ENCODE assay signal across 14 cellular contexts in the genomic region with DNA sequence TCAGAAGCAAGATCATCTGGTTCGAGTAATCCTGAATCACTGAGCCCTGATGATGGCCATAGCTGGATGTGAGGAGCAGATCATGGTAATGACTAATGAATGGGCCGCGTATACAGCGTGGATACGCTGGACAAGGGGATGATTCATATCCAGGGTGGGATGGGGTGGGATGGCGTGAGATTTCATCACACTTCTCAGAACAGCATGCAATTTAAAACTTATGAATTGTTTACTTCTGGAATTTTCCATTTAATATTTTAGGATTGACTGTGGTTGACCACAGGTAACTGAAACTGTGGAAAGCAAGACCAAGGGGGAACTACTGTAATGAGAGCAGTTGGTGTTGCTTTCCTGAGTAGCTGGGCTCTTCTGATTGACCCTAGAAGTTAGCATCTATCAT.
DNase-seq lines count a peak whose midpoint lies in the region; ATAC-seq and TF ChIP-seq lines count a peak whose summit lies in the region.
"Had no signal": no experiment of that assay in that cellular context is flagged by ENCODE, and none has a peak within 500 bp of the region (broad histone marks: within the 10 kb centered on the region; RNA-seq: fewer than 3 reads in every experiment).

No MANE protein-coding gene starts in this region.

- H3K36me3 ChIP-seq in GM23338 (ENCODE audit: insufficient read depth): no peaks in the 10 kb centered on the region

- no peaks in the 10 kb centered on the region for H3K36me3 Mint-ChIP-seq in GM23338 (ENCODE audit: low read depth)

- TF ChIP-seq POLR2A in GM18505 (IDR thresholded peaks at IDR 0.05; ENCODE audit: borderline replicate concordance, extremely low read depth, insufficient read depth, insufficient read length): no peak

- H2AFZ ChIP-seq in GM23338: no peak overlapping the region

- H3K4me1 ChIP-seq in GM23338 (ENCODE audit: insufficient read depth): no peaks in the 10 kb centered on the region

- H3K4me2 ChIP-seq in GM23338: no peak overlapping the region

- TF ChIP-seq CTCF in retinal pigment epithelial cell (conservative IDR thresholded peaks at IDR 0.05; ENCODE audit: low read depth, low read length): no peak
- no peak for TF ChIP-seq CTCF in GM23338 (conservative IDR thresholded peaks at IDR 0.05; ENCODE audit: low read depth in 2 of 2)

- no peaks in the 10 kb centered on the region for H3K9me2 ChIP-seq in GM23338 (ENCODE audit: insufficient read depth)

- no peak overlapping the region for H3K4me3 ChIP-seq in retinal pigment epithelial cell (ENCODE audit: low read length)
- no peak overlapping the region for H3K4me3 ChIP-seq in GM23338

- H3K4me3 Mint-ChIP-seq in GM23338: no peak overlapping the region
- H3K4me3 Mint-ChIP-seq: activated naive CD8-positive, alpha-beta T cell; nephron; stimulated activated memory B cell treated with anti-CD40 and anti-IgM and Interleukin-4, amounts not matched to agents 10 μg/mL and 1 μg/mL and 100 μg/mL, for 72 hours had no signal

- DNase-seq in NOMO-1 treated with DMSO at 0.1 percent for 48 hours (lab: John Stamatoyannopoulos, UW; ENCODE audit: unreplicated experiment) (peak; percentile 41), NOMO-1 treated with dmso at 0.1 percent for 144 hours (lab: John Stamatoyannopoulos, UW; ENCODE audit: unreplicated experiment) (no peak), RKO (ENCODE audit: low spot score) (peak; percentile 93), retinal pigment epithelial cell (ENCODE audit: low read depth) (peak; percentile 23), GM23338 (ENCODE audit: low spot score) (no peak), NCI-H345 treated with DMSO at 0.1 percent for 48 hours (lab: John Stamatoyannopoulos, UW; ENCODE audit: unreplicated experiment) (no peak)
- DNase-seq: KG1, NCI-H510A had no signal

- no peak overlapping the region for H3K27ac Mint-ChIP-seq in GM23338
- H3K27ac Mint-ChIP-seq: activated naive CD8-positive, alpha-beta T cell; nephron; stimulated activated memory B cell treated with anti-CD40 and anti-IgM and Interleukin-4, amounts not matched to agents 10 μg/mL and 1 μg/mL and 100 μg/mL, for 72 hours had no signal

- H3K4me1 Mint-ChIP-seq in GM23338: peaks cover 5% of the 10 kb centered on the region; the same call in 1 of the 3 replicates

- peaks cover 2% of the 10 kb centered on the region; the same call in 1 of the 3 replicates for H3K9me3 Mint-ChIP-seq in GM23338

- no peaks in the 10 kb centered on the region for H3K79me2 ChIP-seq in GM23338 (replicated peaks; ENCODE audit: insufficient read depth)

- H3K27ac ChIP-seq in GM23338 (ENCODE audit: low read depth): no peak overlapping the region
- H3K27ac ChIP-seq: 22Rv1 had no signal

- H3K27me3 Mint-ChIP-seq in GM23338 (ENCODE audit: insufficient read depth, low read depth, poor library complexity): no peaks in the 10 kb centered on the region
- H3K27me3 Mint-ChIP-seq: activated naive CD8-positive, alpha-beta T cell; stimulated activated memory B cell treated with anti-CD40 and anti-IgM and Interleukin-4, amounts not matched to agents 10 μg/mL and 1 μg/mL and 100 μg/mL, for 72 hours had no signal

- no peaks in the 10 kb centered on the region for H4K20me1 ChIP-seq in GM23338 (replicated peaks; ENCODE audit: insufficient read depth)

- H3F3A ChIP-seq in GM23338 (replicated peaks; ENCODE audit: low read depth): no peaks in the 10 kb centered on the region

- ATAC-seq in esophagus mucosa (peak; percentile 22), GM23338 (no peak), GM18505 (IDR thresholded peaks at IDR 0.05; ENCODE audit: unreplicated experiment) (no peak)
- ATAC-seq: stimulated activated memory B cell treated with anti-CD40 and anti-IgM and Interleukin-4, amounts not matched to agents 10 μg/mL and 1 μg/mL and 100 μg/mL, for 72 hours had no signal

- H3K27me3 ChIP-seq in GM23338 (ENCODE audit: insufficient read depth): no peaks in the 10 kb centered on the region

TF ChIP-seq in GM23338, 12 proteins besides CTCF, POLR2A, EP300 and RAD21 (continues in another document):
- no peak for TF ChIP-seq NANOG (IDR thresholded peaks at IDR 0.05; ENCODE audit: borderline replicate concordance)
- TF ChIP-seq, protein P1, sequence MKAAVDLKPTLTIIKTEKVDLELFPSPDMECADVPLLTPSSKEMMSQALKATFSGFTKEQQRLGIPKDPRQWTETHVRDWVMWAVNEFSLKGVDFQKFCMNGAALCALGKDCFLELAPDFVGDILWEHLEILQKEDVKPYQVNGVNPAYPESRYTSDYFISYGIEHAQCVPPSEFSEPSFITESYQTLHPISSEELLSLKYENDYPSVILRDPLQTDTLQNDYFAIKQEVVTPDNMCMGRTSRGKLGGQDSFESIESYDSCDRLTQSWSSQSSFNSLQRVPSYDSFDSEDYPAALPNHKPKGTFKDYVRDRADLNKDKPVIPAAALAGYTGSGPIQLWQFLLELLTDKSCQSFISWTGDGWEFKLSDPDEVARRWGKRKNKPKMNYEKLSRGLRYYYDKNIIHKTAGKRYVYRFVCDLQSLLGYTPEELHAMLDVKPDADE (IDR thresholded peaks at IDR 0.05): no peak
- no peak for TF ChIP-seq ZNF114 (CRISPR knock-in tag; IDR thresholded peaks at IDR 0.05)
- no peak for TF ChIP-seq EZH2 (IDR thresholded peaks at IDR 0.05; ENCODE audit: low read depth, unreplicated experiment)
- no peak for TF ChIP-seq EZH2phosphoT487 (IDR thresholded peaks at IDR 0.05; ENCODE audit: unreplicated experiment)
- TF ChIP-seq JUNB (IDR thresholded peaks at IDR 0.05; ENCODE audit: unreplicated experiment): no peak
- TF ChIP-seq, protein P2, sequence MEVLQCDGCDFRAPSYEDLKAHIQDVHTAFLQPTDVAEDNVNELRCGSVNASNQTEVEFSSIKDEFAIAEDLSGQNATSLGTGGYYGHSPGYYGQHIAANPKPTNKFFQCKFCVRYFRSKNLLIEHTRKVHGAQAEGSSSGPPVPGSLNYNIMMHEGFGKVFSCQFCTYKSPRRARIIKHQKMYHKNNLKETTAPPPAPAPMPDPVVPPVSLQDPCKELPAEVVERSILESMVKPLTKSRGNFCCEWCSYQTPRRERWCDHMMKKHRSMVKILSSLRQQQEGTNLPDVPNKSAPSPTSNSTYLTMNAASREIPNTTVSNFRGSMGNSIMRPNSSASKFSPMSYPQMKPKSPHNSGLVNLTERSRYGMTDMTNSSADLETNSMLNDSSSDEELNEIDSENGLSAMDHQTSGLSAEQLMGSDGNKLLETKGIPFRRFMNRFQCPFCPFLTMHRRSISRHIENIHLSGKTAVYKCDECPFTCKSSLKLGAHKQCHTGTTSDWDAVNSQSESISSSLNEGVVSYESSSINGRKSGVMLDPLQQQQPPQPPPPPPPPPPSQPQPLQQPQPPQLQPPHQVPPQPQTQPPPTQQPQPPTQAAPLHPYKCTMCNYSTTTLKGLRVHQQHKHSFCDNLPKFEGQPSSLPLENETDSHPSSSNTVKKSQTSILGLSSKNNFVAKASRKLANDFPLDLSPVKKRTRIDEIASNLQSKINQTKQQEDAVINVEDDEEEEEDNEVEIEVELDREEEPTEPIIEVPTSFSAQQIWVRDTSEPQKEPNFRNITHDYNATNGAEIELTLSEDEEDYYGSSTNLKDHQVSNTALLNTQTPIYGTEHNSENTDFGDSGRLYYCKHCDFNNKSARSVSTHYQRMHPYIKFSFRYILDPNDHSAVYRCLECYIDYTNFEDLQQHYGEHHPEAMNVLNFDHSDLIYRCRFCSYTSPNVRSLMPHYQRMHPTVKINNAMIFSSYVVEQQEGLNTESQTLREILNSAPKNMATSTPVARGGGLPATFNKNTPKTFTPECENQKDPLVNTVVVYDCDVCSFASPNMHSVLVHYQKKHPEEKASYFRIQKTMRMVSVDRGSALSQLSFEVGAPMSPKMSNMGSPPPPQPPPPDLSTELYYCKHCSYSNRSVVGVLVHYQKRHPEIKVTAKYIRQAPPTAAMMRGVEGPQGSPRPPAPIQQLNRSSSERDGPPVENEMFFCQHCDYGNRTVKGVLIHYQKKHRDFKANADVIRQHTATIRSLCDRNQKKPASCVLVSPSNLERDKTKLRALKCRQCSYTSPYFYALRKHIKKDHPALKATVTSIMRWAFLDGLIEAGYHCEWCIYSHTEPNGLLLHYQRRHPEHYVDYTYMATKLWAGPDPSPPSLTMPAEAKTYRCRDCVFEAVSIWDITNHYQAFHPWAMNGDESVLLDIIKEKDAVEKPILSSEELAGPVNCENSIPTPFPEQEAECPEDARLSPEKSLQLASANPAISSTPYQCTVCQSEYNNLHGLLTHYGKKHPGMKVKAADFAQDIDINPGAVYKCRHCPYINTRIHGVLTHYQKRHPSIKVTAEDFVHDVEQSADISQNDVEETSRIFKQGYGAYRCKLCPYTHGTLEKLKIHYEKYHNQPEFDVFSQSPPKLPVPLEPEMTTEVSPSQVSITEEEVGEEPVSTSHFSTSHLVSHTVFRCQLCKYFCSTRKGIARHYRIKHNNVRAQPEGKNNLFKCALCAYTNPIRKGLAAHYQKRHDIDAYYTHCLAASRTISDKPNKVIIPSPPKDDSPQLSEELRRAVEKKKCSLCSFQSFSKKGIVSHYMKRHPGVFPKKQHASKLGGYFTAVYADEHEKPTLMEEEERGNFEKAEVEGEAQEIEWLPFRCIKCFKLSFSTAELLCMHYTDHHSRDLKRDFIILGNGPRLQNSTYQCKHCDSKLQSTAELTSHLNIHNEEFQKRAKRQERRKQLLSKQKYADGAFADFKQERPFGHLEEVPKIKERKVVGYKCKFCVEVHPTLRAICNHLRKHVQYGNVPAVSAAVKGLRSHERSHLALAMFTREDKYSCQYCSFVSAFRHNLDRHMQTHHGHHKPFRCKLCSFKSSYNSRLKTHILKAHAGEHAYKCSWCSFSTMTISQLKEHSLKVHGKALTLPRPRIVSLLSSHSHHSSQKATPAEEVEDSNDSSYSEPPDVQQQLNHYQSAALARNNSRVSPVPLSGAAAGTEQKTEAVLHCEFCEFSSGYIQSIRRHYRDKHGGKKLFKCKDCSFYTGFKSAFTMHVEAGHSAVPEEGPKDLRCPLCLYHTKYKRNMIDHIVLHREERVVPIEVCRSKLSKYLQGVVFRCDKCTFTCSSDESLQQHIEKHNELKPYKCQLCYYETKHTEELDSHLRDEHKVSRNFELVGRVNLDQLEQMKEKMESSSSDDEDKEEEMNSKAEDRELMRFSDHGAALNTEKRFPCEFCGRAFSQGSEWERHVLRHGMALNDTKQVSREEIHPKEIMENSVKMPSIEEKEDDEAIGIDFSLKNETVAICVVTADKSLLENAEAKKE (CRISPR knock-in tag; IDR thresholded peaks at IDR 0.05): no peak
- no peak for TF ChIP-seq STAT1 (IDR thresholded peaks at IDR 0.05; ENCODE audit: unreplicated experiment)

Comparison
In these comparisons a context has a peak if more than half of its experiments do, and no peak if none do; other contexts are left out.
1. DNase-seq: peak in NOMO-1 treated with DMSO at 0.1 percent for 48 hours (single experiment), RKO (single experiment) and retinal pigment epithelial cell (single experiment); none in NOMO-1 treated with dmso at 0.1 percent for 144 hours (single experiment), GM23338 (single experiment) and NCI-H345 treated with DMSO at 0.1 percent for 48 hours (single experiment).